ENCODE assay signal across 8 cellular contexts in genomic region chr1:201408176-201408814, GRCh38. TPM values are rescaled to one million over a fixed set of nuclear protein-coding genes. Genes with fewer than 3 reads are reported as not detected.
DNase-seq lines count a peak whose midpoint lies in the region; ATAC-seq and TF ChIP-seq lines count a peak whose summit lies in the region.

No MANE protein-coding gene starts in this region.

- ATAC-seq in GM18520 (IDR thresholded peaks at IDR 0.05; ENCODE audit: unreplicated experiment), result no peak

- no peak overlapping the region for H3K4me3 ChIP-seq in fibroblast of villous mesenchyme (ENCODE audit: low read depth, low read length)
- no peak overlapping the region for H3K4me3 ChIP-seq in suprapubic skin

- H3K4me1 ChIP-seq in suprapubic skin, result peaks cover 32% of the 10 kb centered on the region

- no peaks in the 10 kb centered on the region for H3K36me3 ChIP-seq in suprapubic skin

- WGBS in suprapubic skin, result 29% methylated on average over 11 of the region's 11 CpGs

- TF ChIP-seq POLR2A in suprapubic skin (IDR thresholded peaks at IDR 0.05), result no peak

- no peaks in the 10 kb centered on the region for H3K9me3 ChIP-seq in suprapubic skin

- no peaks in the 10 kb centered on the region for H3K27me3 ChIP-seq in suprapubic skin

- no peak overlapping the region for H3K27ac ChIP-seq in suprapubic skin

- TF ChIP-seq CTCF in fibroblast of villous mesenchyme (IDR thresholded peaks at IDR 0.05; ENCODE audit: insufficient read depth, low read depth, low read length) (peak; percentile 97), suprapubic skin (IDR thresholded peaks at IDR 0.05) (peak; percentile 83 to 96)

- DNase-seq in EH (ENCODE audit: low read depth) (peak; percentile 77), KG1 (lab: John Stamatoyannopoulos, UW) (peak; percentile 2), RKO (ENCODE audit: low spot score) (peak; percentile 56), fibroblast of villous mesenchyme (ENCODE audit: low read depth) (peak; percentile 65), non-pigmented ciliary epithelial cell (ENCODE audit: low read depth) (peak; percentile 17), suprapubic skin (ENCODE audit: low spot score in 2 of 2) (peak; percentile 83 to 90)
- DNase-seq in activated T-helper 1 cell treated with anti-CD3 and anti-CD28 coated beads, Interleukin-2, amount 50 U/mL, for 16 hours (ENCODE audit: low read depth in 1 of 2, low spot score in 1 of 2), result peak; percentile 39 to 55

- TF ChIP-seq EP300 in suprapubic skin (IDR thresholded peaks at IDR 0.05), result no peak

RNA-seq across cellular contexts. Expression of gene LAD1, which starts 9.2 kb away (rescaled TPM):
- total RNA-seq in fibroblast of villous mesenchyme, result not detected in 2 replicates
- total RNA-seq in suprapubic skin, result 100 to 1,000 TPM; 175 to 303 (median 218) TPM

RNA-seq across cellular contexts. Expression of gene TNNI1, which starts 13.2 kb away (rescaled TPM):
- under 0.01 TPM in 1 of 2 replicates, not detected in the other for total RNA-seq in fibroblast of villous mesenchyme
- under 1 TPM in 2 of 4 donors, not detected in 2; 0.23 to 0.44 TPM for total RNA-seq in suprapubic skin

RNA-seq across cellular contexts. Expression of gene TNNT2, which starts 30.8 kb away (rescaled TPM):
- total RNA-seq in fibroblast of villous mesenchyme (0.64 and 3.5 TPM in 2 replicates), suprapubic skin (10 to 100 TPM in 3 of 4 donors, 1 to 10 TPM in 1; 7.9 to 54.6 (median 19.0) TPM)

Comparison
In these comparisons a context has a peak if more than half of its experiments do, and no peak if none do; other contexts are left out.
1. DNase-seq: peak in every context shown above with its lines; median percentile 86 in suprapubic skin; 77 in EH; 65 in fibroblast of villous mesenchyme; 56 in RKO; 47 in activated T-helper 1 cell treated with anti-CD3 and anti-CD28 coated beads, Interleukin-2, amount 50 U/mL, for 16 hours; 17 in non-pigmented ciliary epithelial cell; 2 in KG1.
2. RNA of gene LAD1, which starts 9.2 kb away (total RNA-seq): 175 to 303 TPM in suprapubic skin; not detected in fibroblast of villous mesenchyme; every median in the first group is over 100 times any median in the second.